9 cellular contexts compared by ENCODE assay signal in genomic region chr14:95452176-95452889, GRCh38.
DNase-seq lines count a peak whose midpoint lies in the region; ATAC-seq and TF ChIP-seq lines count a peak whose summit lies in the region.
"Had no signal": no experiment of that assay in that cellular context is flagged by ENCODE, and none has a peak within 500 bp of the region (broad histone marks: within the 10 kb centered on the region; RNA-seq: fewer than 3 reads in every experiment).

No MANE protein-coding gene starts in this region.

- H3K36me3 ChIP-seq in breast epithelium (no peaks in the 10 kb centered on the region), OCI-LY3 (replicated peaks; ENCODE audit: low read depth, low read length) (peaks cover 76% of the 10 kb centered on the region), tibial nerve (peaks cover 11 to 93% (median 19%) of the 10 kb centered on the region in 3 donors)

- H3K79me2 ChIP-seq in OCI-LY3 (ENCODE audit: low read length) = no peaks in the 10 kb centered on the region

- DNase-seq in MCF 10A (ENCODE audit: unreplicated experiment) = peak; percentile 28
- no peak for DNase-seq in breast epithelium (ENCODE audit: low spot score in 2 of 2)
- DNase-seq in foreskin keratinocyte = no peak
- DNase-seq in tibial nerve (ENCODE audit: low spot score in 2 of 2) = no peak
- DNase-seq in mesenteric fat pad (ENCODE audit: low spot score) = no peak
- DNase-seq in NCI-H226 = no peak

- 84 to 89% methylated on average over 18 of the region's 18 CpGs for WGBS in tibial nerve, 2 donors

- no peaks in the 10 kb centered on the region for H3K27me3 ChIP-seq in breast epithelium
- no peaks in the 10 kb centered on the region for H3K27me3 ChIP-seq in OCI-LY3 (ENCODE audit: low read depth, low read length)
- no peaks in the 10 kb centered on the region for H3K27me3 ChIP-seq in foreskin keratinocyte
- H3K27me3 ChIP-seq in tibial nerve = no peaks in the 10 kb centered on the region

- no peak overlapping the region for H3K4me3 ChIP-seq in breast epithelium
- H3K4me3 ChIP-seq in OCI-LY3 (ENCODE audit: low read length) = no peak overlapping the region
- H3K4me3 ChIP-seq in tibial nerve = no peak overlapping the region
- H3K4me3 ChIP-seq: skin epidermis had no signal

- H3K9me3 Mint-ChIP-seq in MCF 10A (ENCODE audit: unreplicated experiment) = no peaks in the 10 kb centered on the region

- no peak overlapping the region for H3K4me3 Mint-ChIP-seq in MCF 10A (ENCODE audit: unreplicated experiment)

- no peak overlapping the region for H3K9ac ChIP-seq in OCI-LY3 (ENCODE audit: low read length)

- no peak overlapping the region for H2AFZ ChIP-seq in OCI-LY3 (ENCODE audit: low read depth, low read length)

- peaks cover 3% of the 10 kb centered on the region for H3K4me1 Mint-ChIP-seq in MCF 10A (ENCODE audit: insufficient read depth, unreplicated experiment)

- no peak for TF ChIP-seq POLR2A in breast epithelium (IDR thresholded peaks at IDR 0.05)
- TF ChIP-seq POLR2A in tibial nerve (IDR thresholded peaks at IDR 0.05) = no peak

- no peaks in the 10 kb centered on the region for H3K27me3 Mint-ChIP-seq in MCF 10A (ENCODE audit: insufficient read depth, unreplicated experiment)

- peak; percentile 62 for ATAC-seq in foreskin keratinocyte
- no peak for ATAC-seq in HG03095 (IDR thresholded peaks at IDR 0.05; ENCODE audit: unreplicated experiment)

- POLR2A ChIA-PET in MCF 10A (lab: Yijun Ruan, JAX) = interaction anchor here (0.7 to 0.8 kb wide), 2 partner anchors 10 to 77 kb away, joined by 3 read pairs; no protein-coding TSS in a partner anchor

- CTCF ChIA-PET in MCF 10A (lab: Yijun Ruan, JAX) = interaction anchor here (0.6 to 4.3 kb wide), 9 partner anchors 8 to 762 kb away, joined by 3 to 31 read pairs (median 3); no protein-coding TSS in a partner anchor

- intact Hi-C loops in MCF 10A (cut with micrococcal nuclease) (no loop called here), breast epithelium (cut with DNase I; ENCODE audit: low total_unique reads) (no loop called here)

- no peak overlapping the region for H3K27ac Mint-ChIP-seq in MCF 10A (ENCODE audit: low read depth, unreplicated experiment)

- TF ChIP-seq EP300 in tibial nerve (IDR thresholded peaks at IDR 0.05) = no peak

- H3K4me1 ChIP-seq in breast epithelium (no peaks in the 10 kb centered on the region), OCI-LY3 (ENCODE audit: low read length) (peaks cover 8% of the 10 kb centered on the region), foreskin keratinocyte (no peaks in the 10 kb centered on the region), tibial nerve (peaks cover 0 to 8% (median 0%) of the 10 kb centered on the region in 4 donors)

- H3K4me2 ChIP-seq in OCI-LY3 (ENCODE audit: low read length) = no peak overlapping the region

- no peaks in the 10 kb centered on the region; the same call in 1 of the 2 replicates for H4K20me1 ChIP-seq in OCI-LY3 (ENCODE audit: insufficient read depth, low read length)

- H3K27ac ChIP-seq in breast epithelium = no peak overlapping the region
- no peak overlapping the region for H3K27ac ChIP-seq in OCI-LY3 (ENCODE audit: low read length)
- H3K27ac ChIP-seq in foreskin keratinocyte = no peak overlapping the region
- no peak overlapping the region for H3K27ac ChIP-seq in tibial nerve
- H3K27ac ChIP-seq: skin epidermis had no signal

- no TSS peak for BruUV-seq in MCF 10A (replicated peaks; lab: Mats Ljungman, UMichigan)

- H3K9me3 ChIP-seq in breast epithelium (no peaks in the 10 kb centered on the region), OCI-LY3 (ENCODE audit: insufficient read depth, low read length) (no peaks in the 10 kb centered on the region), tibial nerve (no peaks in the 10 kb centered on the region)

- TF ChIP-seq CTCF in MCF 10A (IDR thresholded peaks at IDR 0.05; ENCODE audit: unreplicated experiment) (peak; percentile 26), breast epithelium (IDR thresholded peaks at IDR 0.05) (peak in 1 of 3 donors; percentile 17), OCI-LY3 (IDR thresholded peaks at IDR 0.05; ENCODE audit: low read depth, low read length) (peak; percentile 43), foreskin keratinocyte (conservative IDR thresholded peaks at IDR 0.05) (peak; percentile 53), tibial nerve (IDR thresholded peaks at IDR 0.05) (peak in 3 of 5 experiments; percentile 11 to 13 (median 12))

- peaks cover 11% of the 10 kb centered on the region for H3K36me3 Mint-ChIP-seq in MCF 10A (ENCODE audit: insufficient read depth, unreplicated experiment)
